ENCODE assay signal across 8 cellular contexts in the genomic region with DNA sequence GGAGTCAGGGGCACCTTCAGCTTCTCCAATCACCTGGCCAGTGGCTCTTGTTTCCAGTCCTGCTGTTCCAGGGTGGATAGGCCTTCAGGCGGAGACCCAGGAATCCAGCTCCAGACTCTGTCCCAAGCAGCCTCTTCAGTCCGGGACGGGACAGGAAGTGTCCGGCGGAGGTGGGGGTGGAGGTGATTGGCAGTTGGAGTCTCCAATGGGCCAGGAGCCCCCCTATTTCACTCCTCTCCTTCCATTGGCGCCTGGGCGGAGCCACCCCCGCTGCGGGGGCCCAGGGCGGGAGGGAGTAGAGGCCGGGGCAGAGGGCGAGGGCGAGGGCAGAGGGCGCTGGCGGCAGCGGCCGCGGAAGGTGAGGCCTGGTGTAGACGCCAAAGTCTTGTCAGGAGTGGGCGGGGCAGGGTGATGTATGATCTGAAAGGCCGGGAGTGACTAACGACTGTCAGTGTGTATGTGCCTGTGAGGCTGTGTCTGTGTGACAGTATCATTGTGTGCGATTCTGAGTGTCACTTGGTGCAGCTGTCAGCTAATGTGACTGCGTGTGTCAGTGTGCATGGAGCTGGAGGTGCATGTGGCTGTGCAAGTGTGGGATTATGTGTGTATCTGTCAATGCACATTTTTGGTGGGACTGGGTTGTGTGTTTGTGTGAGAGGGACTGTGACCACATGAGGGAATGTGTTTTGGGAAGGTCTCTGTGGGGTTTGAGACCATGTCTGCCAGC. TPM values are rescaled to one million over a fixed set of nuclear protein-coding genes. Genes with fewer than 3 reads are reported as not detected.
DNase-seq lines count a peak whose midpoint lies in the region; ATAC-seq and TF ChIP-seq lines count a peak whose summit lies in the region.

Gene IL11RA, plus strand, starts transcription at position 310 of the 727 bp plus-strand sequence. CDS start 3,033 bp downstream, outside the sequence.

- H3K36me3 ChIP-seq in endodermal cell (ENCODE audit: control insufficient read depth, insufficient read depth, low read length): peaks cover 28% of the 10 kb centered on the region
- peaks cover 29% of the 10 kb centered on the region for H3K36me3 ChIP-seq in lower lobe of right lung

- H3K36me3 Mint-ChIP-seq in endodermal cell (ENCODE audit: low read depth): peaks cover 20% of the 10 kb centered on the region

- peak; percentile 90 for DNase-seq in Caki2 (ENCODE audit: low read depth)
- DNase-seq in activated CD4-positive, alpha-beta T cell treated with anti-CD3 and anti-CD28 coated beads, Interleukin-2, amount 50 U/mL, for 4 hours: peak; percentile 45 to 49
- DNase-seq in endodermal cell: peak; percentile 98
- DNase-seq in lower lobe of right lung: peak; percentile 92
- peak in 2 of 3 donors; percentile 58 to 60 for DNase-seq in stimulated activated CD4-positive, alpha-beta T cell treated with anti-CD3 and anti-CD28 coated beads, TNF-alpha, amount 100 ng/mL, for 48 hours (ENCODE audit: low read depth in 3 of 3)
- DNase-seq in NCI-H187 (lab: John Stamatoyannopoulos, UW): no peak
- DNase-seq in GM10266 (ENCODE audit: extremely low spot score): no peak

- WGBS in endodermal cell (ENCODE audit: insufficient coverage in 1 of 2, insufficient read length in 1 of 2), 2 experiments: 11 to 30% methylated on average over 3 to 22 of the region's 24 CpGs

- peaks cover 3% of the 10 kb centered on the region for H3K27me3 Mint-ChIP-seq in endodermal cell (ENCODE audit: insufficient read depth)

- peak within 1 kb of the TSS; percentile 60 for H3K9ac ChIP-seq in endodermal cell (ENCODE audit: extremely low read depth, low read length, poor library complexity, severe bottlenecking)

- TF ChIP-seq CTCF in LNCAP (IDR thresholded peaks at IDR 0.05) (peak; percentile 12; the same call in 1 of the 2 replicates), endodermal cell (conservative IDR thresholded peaks at IDR 0.05) (peak; percentile 44), lower lobe of right lung (IDR thresholded peaks at IDR 0.05) (peak; percentile 12), GM10266 (IDR thresholded peaks at IDR 0.05; ENCODE audit: control insufficient read depth, insufficient read depth, low read depth, missing control alignments) (no peak)

- intact Hi-C loops in lower lobe of right lung (cut with DNase I): no loop called here

- no peaks in the 10 kb centered on the region for H3K9me3 Mint-ChIP-seq in endodermal cell

- H3K27ac ChIP-seq in endodermal cell (ENCODE audit: low read depth, low read length): peak within 1 kb of the TSS; percentile 8
- H3K27ac ChIP-seq in lower lobe of right lung: peak within 1 kb of the TSS; percentile 72

- H3K4me1 Mint-ChIP-seq in endodermal cell: peaks cover 51% of the 10 kb centered on the region

- H3K9me3 ChIP-seq in endodermal cell (ENCODE audit: control insufficient read depth, low read length) (no peaks in the 10 kb centered on the region), lower lobe of right lung (no peaks in the 10 kb centered on the region)

- in situ Hi-C loops in Caki2 (cut with HindIII; ENCODE audit: low pct_unique_long_range_greater_than_20kb, low sequenced_read_pairs): no loop called here

- H3K27ac Mint-ChIP-seq in endodermal cell: peak within 1 kb of the TSS; percentile 89

- peak within 1 kb of the TSS; percentile 66 for H3K4me3 Mint-ChIP-seq in endodermal cell

- peak within 1 kb of the TSS; percentile 86 for H3K4me3 ChIP-seq in endodermal cell (ENCODE audit: low read length)
- peak within 1 kb of the TSS; percentile 54 for H3K4me3 ChIP-seq in lower lobe of right lung

- H3K4me1 ChIP-seq in endodermal cell (ENCODE audit: control insufficient read depth, insufficient read depth, low read length) (peaks cover 25% of the 10 kb centered on the region), lower lobe of right lung (peaks cover 57% of the 10 kb centered on the region)

- peak; percentile 92 to 95 for ATAC-seq in lower lobe of right lung

- H3K27me3 ChIP-seq in endodermal cell (ENCODE audit: control insufficient read depth, insufficient read depth, low read length, poor library complexity, severe bottlenecking): no peaks in the 10 kb centered on the region
- H3K27me3 ChIP-seq in lower lobe of right lung (ENCODE audit: low read depth): no peaks in the 10 kb centered on the region

RNA-seq across cellular contexts. Expression of gene IL11RA, which starts in this region (rescaled TPM):
- 0.32 and 1.6 TPM in 2 replicates for total RNA-seq in Caki2 (2014; rRNA removed; shearing (Covaris generic); ENCODE audit: low replicate concordance)
- 10 to 100 TPM in 1 of 2 donors, 1 to 10 TPM in 1; 6.9 to 12.7 TPM for total RNA-seq in endodermal cell
- 26.2 TPM for polyA plus RNA-seq in endodermal cell (2013, experiment 1 of 2)
- 23.3 TPM for polyA plus RNA-seq in endodermal cell (2013, experiment 2 of 2)
- total RNA-seq in lower lobe of right lung: 25.7 TPM

Comparison
In these comparisons a context has a peak if more than half of its experiments do, and no peak if none do; other contexts are left out.
1. DNase-seq: peak in Caki2 (single experiment), activated CD4-positive, alpha-beta T cell treated with anti-CD3 and anti-CD28 coated beads, Interleukin-2, amount 50 U/mL, for 4 hours (2 of 2), endodermal cell (single experiment), lower lobe of right lung (single experiment) and stimulated activated CD4-positive, alpha-beta T cell treated with anti-CD3 and anti-CD28 coated beads, TNF-alpha, amount 100 ng/mL, for 48 hours (2 of 3); none in NCI-H187 (0 of 2) and GM10266 (single experiment).